In the genomic region with DNA sequence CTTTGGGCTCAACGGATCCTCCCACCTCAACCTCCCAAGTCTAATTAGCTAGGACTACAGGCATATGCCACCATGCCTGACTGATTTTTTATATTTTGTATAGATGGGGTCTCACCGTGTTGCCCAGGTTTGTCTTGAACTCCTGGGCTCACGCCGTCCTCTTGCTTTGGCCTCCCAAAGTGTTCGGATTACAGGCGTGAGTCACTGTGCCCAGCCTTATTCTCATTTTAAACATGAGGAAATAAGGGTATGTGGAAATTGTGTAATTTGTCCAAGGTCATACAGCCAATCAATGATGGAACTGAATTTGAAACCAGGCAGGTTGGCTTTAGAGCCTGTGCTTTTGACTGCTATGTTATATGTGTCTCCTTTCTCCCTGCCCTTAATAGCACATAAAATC, we compare ENCODE assay signal across 28 cellular contexts. TPM values are rescaled to one million over a fixed set of nuclear protein-coding genes. Genes with fewer than 3 reads are reported as not detected.
"Had no signal": no experiment of that assay in that cellular context is flagged by ENCODE, and none has a peak within 500 bp of the region (broad histone marks: within the 10 kb centered on the region; RNA-seq: fewer than 3 reads in every experiment).

No MANE protein-coding gene starts in this region.

- H3K36me3 ChIP-seq: breast epithelium, SJCRH30 had no signal

- H3K4me1 ChIP-seq: breast epithelium, SJCRH30 had no signal

- H3K27ac ChIP-seq: breast epithelium, RWPE1, SJCRH30 had no signal

- H3K4me3 ChIP-seq: breast epithelium, SJCRH30 had no signal

- H3K9me3 Mint-ChIP-seq: activated naive CD4-positive, alpha-beta T cell treated with anti-CD3 and anti-CD28 coated beads, Interleukin-2, amount 50 U/mL, for 24 hours; activated T-cell treated with anti-CD3 and anti-CD28 coated beads, Interleukin-2, amount 50 U/mL, for 24 hours; activated T-helper 1 cell treated with anti-CD3 and anti-CD28 coated beads, Interleukin-12 subunit alpha, Interleukin-12 subunit beta, Interleukin-2, Interleukin-4 antibody, amounts not matched to agents 30 ng/mL and 10 ng/mL and 1 ng/mL, durations not matched to agents 14 hours and 24 hours and 36 hours had no signal

- ATAC-seq: activated CD4-positive, CD25-positive, alpha-beta regulatory T cell treated with anti-CD3 and anti-CD28 coated beads, Interleukin-2, amount 50 U/mL, for 24 hours; activated CD8-positive, alpha-beta memory T cell treated with anti-CD3 and anti-CD28 coated beads, Interleukin-2, amount 10 ng/mL, durations not matched to agents 7 days and 5 days; Panc1 had no signal

- H3K36me3 Mint-ChIP-seq: activated CD8-positive, alpha-beta memory T cell treated with anti-CD3 and anti-CD28 coated beads, Interleukin-2, amount 10 ng/mL, durations not matched to agents 7 days and 5 days; activated naive CD4-positive, alpha-beta T cell treated with anti-CD3 and anti-CD28 coated beads, Interleukin-2, amount 50 U/mL, for 24 hours had no signal

- H3K4me3 Mint-ChIP-seq: activated CD8-positive, alpha-beta memory T cell treated with anti-CD3 and anti-CD28 coated beads, Interleukin-2, amount 10 ng/mL, durations not matched to agents 7 days and 5 days; activated naive CD4-positive, alpha-beta T cell treated with anti-CD3 and anti-CD28 coated beads, Interleukin-2, amount 50 U/mL, for 24 hours; activated T-cell treated with anti-CD3 and anti-CD28 coated beads, Interleukin-2, amount 50 U/mL, for 24 hours; activated T-helper 1 cell treated with anti-CD3 and anti-CD28 coated beads, Interleukin-12 subunit alpha, Interleukin-12 subunit beta, Interleukin-2, Interleukin-4 antibody, amounts not matched to agents 30 ng/mL and 10 ng/mL and 1 ng/mL, durations not matched to agents 14 hours and 24 hours and 36 hours had no signal

- DNase-seq: activated CD4-positive, alpha-beta T cell treated with anti-CD3 and anti-CD28 coated beads for 4 hours; activated CD4-positive, alpha-beta T cell treated with anti-CD3 and anti-CD28 coated beads, Interleukin-2, amount 50 U/mL, for 4 hours; activated CD8-positive, alpha-beta memory T cell treated with anti-CD3 and anti-CD28 coated beads, Interleukin-2, amount 10 ng/mL, durations not matched to agents 7 days and 5 days; activated effector memory CD4-positive, alpha-beta T cell treated with Interleukin-2 at 50 U/mL for 16 hours; activated naive CD4-positive, alpha-beta T cell; activated T-cell treated with anti-CD3 and anti-CD28 coated beads, Interleukin-2, amount 50 U/mL, for 24 hours; aorta; caudate nucleus; MM.1S; NCI-H1105 treated with DMSO at 0.1 percent for 48 hours; NCI-H146; NCI-H1930; NCI-H345; NCI-H510A; NCI-H69; NK-92 treated with Interleukin-12 subunit alpha and Interleukin-12 subunit beta, amount 100 ng/mL, for 24 hours; OCI-M1; Right ventricle myocardium superior; SJCRH30; SK-N-SH; T-helper 1 cell had no signal

- H3K4me1 Mint-ChIP-seq: activated CD8-positive, alpha-beta memory T cell treated with anti-CD3 and anti-CD28 coated beads, Interleukin-2, amount 10 ng/mL, durations not matched to agents 7 days and 5 days; activated naive CD4-positive, alpha-beta T cell treated with anti-CD3 and anti-CD28 coated beads, Interleukin-2, amount 50 U/mL, for 24 hours had no signal

- H3K27ac Mint-ChIP-seq: activated CD8-positive, alpha-beta memory T cell treated with anti-CD3 and anti-CD28 coated beads, Interleukin-2, amount 10 ng/mL, durations not matched to agents 7 days and 5 days; activated naive CD4-positive, alpha-beta T cell treated with anti-CD3 and anti-CD28 coated beads, Interleukin-2, amount 50 U/mL, for 24 hours; activated T-cell treated with anti-CD3 and anti-CD28 coated beads, Interleukin-2, amount 50 U/mL, for 24 hours; activated T-helper 1 cell treated with anti-CD3 and anti-CD28 coated beads, Interleukin-12 subunit alpha, Interleukin-12 subunit beta, Interleukin-2, Interleukin-4 antibody, amounts not matched to agents 30 ng/mL and 10 ng/mL and 1 ng/mL, durations not matched to agents 14 hours and 24 hours and 36 hours had no signal

- H3K27me3 ChIP-seq: breast epithelium, SJCRH30 had no signal

- H3K27me3 Mint-ChIP-seq: activated CD8-positive, alpha-beta memory T cell treated with anti-CD3 and anti-CD28 coated beads, Interleukin-2, amount 10 ng/mL, durations not matched to agents 7 days and 5 days; activated naive CD4-positive, alpha-beta T cell treated with anti-CD3 and anti-CD28 coated beads, Interleukin-2, amount 50 U/mL, for 24 hours; activated T-cell treated with anti-CD3 and anti-CD28 coated beads, Interleukin-2, amount 50 U/mL, for 24 hours had no signal

- H3K9me3 ChIP-seq: breast epithelium, SJCRH30, SK-N-SH had no signal

RNA-seq across cellular contexts. Expression of a gene that starts 27.4 kb away (rescaled TPM):
- total RNA-seq: activated CD8-positive, alpha-beta memory T cell treated with anti-CD3 and anti-CD28 coated beads, Interleukin-2, amount 10 ng/mL, durations not matched to agents 7 days and 5 days; activated T-helper 1 cell treated with anti-CD3 and anti-CD28 coated beads, Interleukin-12 subunit alpha, Interleukin-12 subunit beta, Interleukin-2, Interleukin-4 antibody, amounts not matched to agents 30 ng/mL and 10 ng/mL and 1 ng/mL, durations not matched to agents 14 hours and 24 hours and 36 hours; aorta; Right ventricle myocardium superior; SJCRH30; T-helper 2 cell treated with Interferon-gamma antibody and Interleukin-4, amounts not matched to agents 100 ng/mL and 5 ng/mL, for 36 hours had no signal
